Comparison of ENCODE assay signal across 24 cellular contexts in the genomic region with DNA sequence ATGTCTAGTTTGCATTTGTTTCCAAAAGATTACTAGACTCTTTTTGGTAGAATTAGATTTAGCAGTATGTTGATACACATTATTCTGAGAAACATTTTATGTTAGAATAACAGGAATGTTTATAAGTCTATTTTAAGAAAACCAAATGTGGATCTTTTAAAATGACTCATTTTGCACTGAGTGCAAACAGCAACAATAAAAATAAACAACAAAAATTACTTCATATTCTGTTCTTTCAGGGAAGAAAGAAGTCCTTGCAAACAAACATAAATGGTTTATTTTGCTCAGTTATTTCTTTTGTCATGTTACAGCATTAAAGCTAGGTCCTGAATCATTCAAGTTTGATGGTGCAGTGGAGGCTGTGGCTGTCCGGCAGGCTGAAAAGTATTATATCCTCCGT.
"Had no signal": no experiment of that assay in that cellular context is flagged by ENCODE, and none has a peak within 500 bp of the region (broad histone marks: within the 10 kb centered on the region; RNA-seq: fewer than 3 reads in every experiment).

No MANE protein-coding gene starts in this region.

- H3K9me3 Mint-ChIP-seq: activated CD4-positive, alpha-beta memory T cell treated with anti-CD3 and anti-CD28 coated beads, Interleukin-2, amount 10 ng/mL, durations not matched to agents 7 days and 5 days; activated naive CD4-positive, alpha-beta T cell treated with anti-CD3 and anti-CD28 coated beads for 36 hours; activated T-helper 17 cell treated with anti-CD3 and anti-CD28 coated beads, Interleukin-2, amount 50 U/mL, for 72 hours; T-cell had no signal

- ATAC-seq: activated CD4-positive, alpha-beta T cell treated with anti-CD3 and anti-CD28 coated beads for 36 hours; activated T-helper 17 cell treated with anti-CD3 and anti-CD28 coated beads, Interleukin-2, amount 50 U/mL, for 72 hours; T-cell had no signal

- H3K27ac Mint-ChIP-seq: activated CD4-positive, alpha-beta memory T cell treated with anti-CD3 and anti-CD28 coated beads, Interleukin-2, amount 10 ng/mL, durations not matched to agents 7 days and 5 days; activated CD4-positive, alpha-beta T cell treated with anti-CD3 and anti-CD28 coated beads for 36 hours; activated naive CD4-positive, alpha-beta T cell treated with anti-CD3 and anti-CD28 coated beads for 36 hours; activated naive CD8-positive, alpha-beta T cell; activated T-helper 17 cell treated with anti-CD3 and anti-CD28 coated beads, Interleukin-2, amount 50 U/mL, for 72 hours; T-cell had no signal

- H3K4me1 Mint-ChIP-seq: activated CD4-positive, alpha-beta memory T cell treated with anti-CD3 and anti-CD28 coated beads, Interleukin-2, amount 10 ng/mL, durations not matched to agents 7 days and 5 days; activated CD4-positive, alpha-beta T cell treated with anti-CD3 and anti-CD28 coated beads for 36 hours; activated T-helper 17 cell treated with anti-CD3 and anti-CD28 coated beads, Interleukin-2, amount 50 U/mL, for 72 hours; T-cell had no signal

- DNase-seq: activated CD4-positive, alpha-beta memory T cell treated with anti-CD3 and anti-CD28 coated beads, Interleukin-2, amount 10 ng/mL, durations not matched to agents 7 days and 5 days; activated CD4-positive, alpha-beta T cell treated with anti-CD3 and anti-CD28 coated beads for 36 hours; activated CD4-positive, alpha-beta T cell treated with anti-CD3 and anti-CD28 coated beads, Interleukin-2, amount 50 U/mL, for 1 hour; activated gamma-delta T cell; activated naive CD4-positive, alpha-beta T cell treated with anti-CD3 and anti-CD28 coated beads for 36 hours; activated T-cell treated with anti-CD3 and anti-CD28 coated beads for 4 hours; activated T-cell treated with anti-CD3 and anti-CD28 coated beads, Interleukin-2, amount 50 U/mL, for 48 hours; brain microvascular endothelial cell; Kasumi-1; NCI-H1092; NCI-H1417; NCI-H1930; NCI-H2171; NCI-H2227 treated with DMSO at 0.1 percent for 48 hours; NCI-H526; NCI-H82; SIG-M5; T-cell; T-helper 2 cell; WERI-Rb-1 had no signal

- H3K27me3 Mint-ChIP-seq: activated CD4-positive, alpha-beta memory T cell treated with anti-CD3 and anti-CD28 coated beads, Interleukin-2, amount 10 ng/mL, durations not matched to agents 7 days and 5 days; activated CD4-positive, alpha-beta T cell treated with anti-CD3 and anti-CD28 coated beads for 36 hours; activated naive CD8-positive, alpha-beta T cell; activated T-helper 17 cell treated with anti-CD3 and anti-CD28 coated beads, Interleukin-2, amount 50 U/mL, for 72 hours; T-cell had no signal

- H3K4me3 ChIP-seq: cardiac muscle cell, SK-N-MC had no signal

- H3K4me3 Mint-ChIP-seq: activated CD4-positive, alpha-beta memory T cell treated with anti-CD3 and anti-CD28 coated beads, Interleukin-2, amount 10 ng/mL, durations not matched to agents 7 days and 5 days; activated CD4-positive, alpha-beta T cell treated with anti-CD3 and anti-CD28 coated beads for 36 hours; activated naive CD4-positive, alpha-beta T cell treated with anti-CD3 and anti-CD28 coated beads for 36 hours; activated naive CD8-positive, alpha-beta T cell; activated T-helper 17 cell treated with anti-CD3 and anti-CD28 coated beads, Interleukin-2, amount 50 U/mL, for 72 hours; T-cell had no signal
